1 cellular context compared by ENCODE assay signal in genomic region chr1:224639426-224639975, GRCh38.
TF ChIP-seq lines count a peak whose summit lies in the region.

No MANE protein-coding gene starts in this region.

TF ChIP-seq in H1, 55 proteins besides CTCF, POLR2A, EP300 and RAD21 (continued from another document):
- TF ChIP-seq SP4 (IDR thresholded peaks at IDR 0.05; ENCODE audit: low read length) (no peak), SAP30 (IDR thresholded peaks at IDR 0.05; ENCODE audit: insufficient read depth, insufficient replicate concordance, low read length) (no peak)
